Comparison of ENCODE assay signal across 19 cellular contexts in the genomic region with DNA sequence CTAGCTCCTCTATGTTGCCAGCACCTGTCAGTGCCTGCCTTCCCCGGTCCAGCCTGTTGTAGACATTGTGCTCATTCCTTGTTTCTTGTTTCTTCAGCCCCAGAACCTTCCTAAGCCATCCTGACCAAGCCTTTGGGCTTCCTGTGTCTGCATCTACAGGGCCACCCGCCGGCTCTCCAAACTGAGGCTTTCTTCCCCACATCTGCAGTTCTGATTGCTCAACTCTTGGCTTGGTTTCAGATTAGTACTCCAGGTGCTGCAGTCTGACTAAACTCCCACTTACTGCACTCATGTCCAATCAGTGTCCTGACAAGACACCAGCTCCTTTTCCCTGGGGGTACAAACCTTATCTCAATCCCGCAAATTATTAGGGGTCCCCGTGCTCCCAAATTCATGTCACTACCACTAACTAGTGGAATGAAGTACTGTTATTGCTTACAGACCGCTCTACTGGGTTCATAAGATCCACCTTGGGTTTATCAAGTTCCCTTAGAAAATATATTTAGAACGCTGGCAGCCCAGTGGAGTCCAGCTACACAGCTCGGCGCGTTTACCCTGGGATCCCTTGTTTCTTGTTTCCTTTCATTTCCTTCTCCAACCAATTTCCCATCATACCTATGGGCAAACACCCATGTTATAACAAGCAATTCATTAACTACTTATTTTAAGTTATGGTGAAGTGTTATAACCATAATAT.
A peak's percentile ranks its signal among the peaks of the same experiment; 100 is the strongest.
DNase-seq lines count a peak whose midpoint lies in the region; ATAC-seq, FAIRE-seq and TF ChIP-seq lines count a peak whose summit lies in the region.
"Had no signal": no experiment of that assay in that cellular context is flagged by ENCODE, and none has a peak within 500 bp of the region (broad histone marks: within the 10 kb centered on the region; RNA-seq: fewer than 3 reads in every experiment).

No MANE protein-coding gene starts in this region.

- H3K4me1 ChIP-seq in A549 (peaks cover 66% of the 10 kb centered on the region), HepG2 (ENCODE audit: insufficient read depth, low read length) (no peaks in the 10 kb centered on the region)
- H3K4me1 ChIP-seq: esophagus muscularis mucosa had no signal

- intact Hi-C loops in dorsolateral prefrontal cortex (cut with DNase I) (loop anchor here (5.0 to 10.0 kb wide), 6 partner anchors 62 to 269 kb away; a partner anchor contains a TSS), HepG2 (cut with micrococcal nuclease; ENCODE audit: unreplicated experiment) (no loop called here)

- no peak for ATAC-seq in A549
- no peak for ATAC-seq in HepG2
- ATAC-seq in HG02981 (IDR thresholded peaks at IDR 0.05; ENCODE audit: unreplicated experiment) = no peak
- ATAC-seq: activated naive CD8-positive, alpha-beta T cell treated with anti-CD3 and anti-CD28 coated beads, Interleukin-2, amount 50 U/mL, for 24 hours had no signal

- H3K79me2 ChIP-seq in HepG2 (ENCODE audit: insufficient read depth, low read length) = no peaks in the 10 kb centered on the region

- WGBS in A549 (ENCODE audit: missing lambda C conversion rate) = 93% methylated on average over 10 of the region's 10 CpGs
- WGBS in HepG2 (ENCODE audit: low lambda C conversion rate) = 35% methylated on average over 10 of the region's 10 CpGs

- H2AFZ ChIP-seq in HepG2 (ENCODE audit: low read length) = no peak overlapping the region

- H3K27me3 ChIP-seq in dorsolateral prefrontal cortex = no peaks in the 10 kb centered on the region
- peaks cover 0 to 6% of the 10 kb centered on the region in 2 experiments; a peak in 1 of 5 replicates for H3K27me3 ChIP-seq in HepG2 (ENCODE audit: control insufficient read depth in 1 of 2, insufficient read depth in 2 of 2, low read length in 2 of 2)

- FAIRE-seq in A549 (lab: Jason Lieb, UNC) = no peak
- FAIRE-seq in HepG2 (lab: Jason Lieb, UNC) = no peak
- FAIRE-seq in frontal cortex (lab: Jason Lieb, UNC) = no peak
- FAIRE-seq: D721Med, GM18507 had no signal

- H3K4me2 ChIP-seq in A549 (peak overlapping the region; percentile 1; the same call in 1 of the 3 replicates), HepG2 (ENCODE audit: low read depth, low read length) (no peak overlapping the region)
- H3K4me2 ChIP-seq: SK-N-SH had no signal

- in situ Hi-C loops in HepG2 (cut with HindIII; ENCODE audit: extremely low pct_ligation_motif_present, low pct_unique_long_range_greater_than_20kb) = no loop called here

- no peaks in the 10 kb centered on the region for H3K9me3 ChIP-seq in A549
- no peaks in the 10 kb centered on the region for H3K9me3 ChIP-seq in HepG2 (ENCODE audit: low read length)
- H3K9me3 ChIP-seq: esophagus muscularis mucosa, SK-N-SH had no signal

- H3K27ac ChIP-seq in A549 (peak overlapping the region in 1 of 2 experiments; percentile 76; a peak in 4 of 6 replicates), dorsolateral prefrontal cortex (peak overlapping the region in 48 of 59 donors; percentile 1 to 94 (median 62)), HepG2 (ENCODE audit: extremely low read length, insufficient read depth, low read length) (no peak overlapping the region)
- H3K27ac ChIP-seq: esophagus muscularis mucosa had no signal

- TF ChIP-seq CTCF in A549 (IDR thresholded peaks at IDR 0.05) (no peak), dorsolateral prefrontal cortex (IDR thresholded peaks at IDR 0.05 in 54 of 56, conservative IDR thresholded peaks at IDR 0.05 in 2 of 56; ENCODE audit: low read depth in 1 of 56, partially characterized antibody in 56 of 56) (no peak), HepG2 (CRISPR knock-in tag; IDR thresholded peaks at IDR 0.05) (no peak)

- no peaks in the 10 kb centered on the region for H3K36me3 ChIP-seq in HepG2 (replicated peaks in 1 of 2; ENCODE audit: control insufficient read depth in 1 of 2, insufficient read depth in 2 of 2, low read length in 2 of 2)
- H3K36me3 ChIP-seq: esophagus muscularis mucosa had no signal

- POLR2A ChIA-PET in A549 (lab: Yijun Ruan, JAX) (no interaction called here), HepG2 (lab: Yijun Ruan, JAX) (no interaction called here)

- DNase-seq in A549 (ENCODE audit: low read depth in 1 of 2, low spot score in 1 of 2) (no peak), M059J (ENCODE audit: low read depth) (peak; percentile 16), dorsolateral prefrontal cortex (no peak), HepG2 (ENCODE audit: low spot score) (no peak), NCI-H2196 treated with DMSO at 0.1 percent for 48 hours (lab: John Stamatoyannopoulos, UW; ENCODE audit: unreplicated experiment) (no peak), frontal cortex (ENCODE audit: low spot score in 2 of 2) (no peak), HT-29 (ENCODE audit: low spot score) (no peak)
- DNase-seq: activated CD4-positive, alpha-beta T cell treated with anti-CD3 and anti-CD28 coated beads, Interleukin-2, amount 50 U/mL, for 4 hours; activated CD8-positive, alpha-beta memory T cell treated with anti-CD3 and anti-CD28 coated beads, Interleukin-2, amount 50 U/mL, for 48 hours; activated effector memory CD4-positive, alpha-beta T cell treated with anti-CD3 and anti-CD28 coated beads, Interleukin-2, amount 50 U/mL, for 16 hours; activated naive CD8-positive, alpha-beta T cell treated with anti-CD3 and anti-CD28 coated beads, Interleukin-2, amount 50 U/mL, for 24 hours; HCEC 1CT; NCI-H1694; NCI-H2227 treated with DMSO at 0.1 percent for 48 hours; SK-N-SH had no signal

- CTCF ChIA-PET in A549 (lab: Yijun Ruan, JAX) = interaction anchor here (0.9 kb wide), 1 partner anchor 11 kb away, joined by 7 read pairs; no protein-coding TSS in a partner anchor
- CTCF ChIA-PET in HepG2 (lab: Yijun Ruan, JAX; ENCODE audit: low intra/inter-chr PET ratio, low total read pairs) = no interaction called here

- no TSS peak for BruUV-seq in HepG2 (replicated peaks; lab: Mats Ljungman, UMichigan)

- TF ChIP-seq POLR2A in A549 (IDR thresholded peaks at IDR 0.05; ENCODE audit: low read length) (no peak), HepG2 (IDR thresholded peaks at IDR 0.05; ENCODE audit: insufficient read depth in 1 of 2, low read depth in 2 of 2, low read length in 2 of 2) (no peak)

- H3K4me3 ChIP-seq in A549 = no peak overlapping the region
- peak overlapping the region in 4 of 59 donors; percentile 25 to 45 (median 34) for H3K4me3 ChIP-seq in dorsolateral prefrontal cortex
- no peak overlapping the region for H3K4me3 ChIP-seq in HepG2 (replicated peaks in 1 of 3; ENCODE audit: insufficient read depth in 1 of 3, low read depth in 2 of 3, low read length in 3 of 3)
- H3K4me3 ChIP-seq: esophagus muscularis mucosa had no signal

- TF ChIP-seq EP300 in A549 (IDR thresholded peaks at IDR 0.05) (no peak), HepG2 (IDR thresholded peaks at IDR 0.05; ENCODE audit: low read depth in 2 of 2, low read length in 2 of 2) (no peak), HepG2 (CRISPR knock-in tag; IDR thresholded peaks at IDR 0.05; ENCODE audit: borderline replicate concordance) (no peak)

- H3K9ac ChIP-seq in HepG2 (ENCODE audit: insufficient read depth, low read depth, low read length) = no peak overlapping the region
- H3K9ac ChIP-seq: SK-N-SH had no signal

- no peaks in the 10 kb centered on the region for H4K20me1 ChIP-seq in HepG2 (ENCODE audit: insufficient read depth, low read length)

- TF ChIP-seq RAD21 in A549 (conservative IDR thresholded peaks at IDR 0.05 in 1 of 2, IDR thresholded peaks at IDR 0.05 in 1 of 2) (no peak), HepG2 (CRISPR knock-in tag; IDR thresholded peaks at IDR 0.05) (no peak)

TF ChIP-seq in A549, 52 proteins besides CTCF, POLR2A, EP300 and RAD21:
- TF ChIP-seq HEYL (CRISPR knock-in tag; IDR thresholded peaks at IDR 0.05) = no peak
- TF ChIP-seq POLR2AphosphoS2 (conservative IDR thresholded peaks at IDR 0.05; ENCODE audit: low read length) = no peak
- peak; percentile 60 to 72; a peak in 3 of 4 replicates for TF ChIP-seq CEBPB (IDR thresholded peaks at IDR 0.05)

TF ChIP-seq in HepG2, 621 proteins besides CTCF, POLR2A, EP300 and RAD21:
- no peak for TF ChIP-seq NFE2 (CRISPR knock-in tag; IDR thresholded peaks at IDR 0.05)
- no peak for TF ChIP-seq SAFB2 (CRISPR knock-in tag; IDR thresholded peaks at IDR 0.05; ENCODE audit: borderline replicate concordance, low read depth)
- no peak for TF ChIP-seq ZNF629 (CRISPR knock-in tag; conservative IDR thresholded peaks at IDR 0.05)
- TF ChIP-seq NCOA5 (CRISPR knock-in tag; IDR thresholded peaks at IDR 0.05) = no peak
- TF ChIP-seq, protein P1, sequence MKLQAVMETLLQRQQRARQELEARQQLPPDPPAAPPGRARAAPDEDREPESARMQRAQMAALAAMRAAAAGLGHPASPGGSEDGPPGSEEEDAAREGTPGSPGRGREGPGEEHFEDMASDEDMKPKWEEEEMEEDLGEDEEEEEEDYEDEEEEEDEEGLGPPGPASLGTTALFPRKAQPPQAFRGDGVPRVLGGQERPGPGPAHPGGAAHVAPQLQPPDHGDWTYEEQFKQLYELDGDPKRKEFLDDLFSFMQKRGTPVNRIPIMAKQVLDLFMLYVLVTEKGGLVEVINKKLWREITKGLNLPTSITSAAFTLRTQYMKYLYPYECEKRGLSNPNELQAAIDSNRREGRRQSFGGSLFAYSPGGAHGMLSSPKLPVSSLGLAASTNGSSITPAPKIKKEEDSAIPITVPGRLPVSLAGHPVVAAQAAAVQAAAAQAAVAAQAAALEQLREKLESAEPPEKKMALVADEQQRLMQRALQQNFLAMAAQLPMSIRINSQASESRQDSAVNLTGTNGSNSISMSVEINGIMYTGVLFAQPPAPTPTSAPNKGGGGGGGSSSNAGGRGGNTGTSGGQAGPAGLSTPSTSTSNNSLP (IDR thresholded peaks at IDR 0.05; ENCODE audit: low read depth, low read length) = no peak
- TF ChIP-seq CEBPB (IDR thresholded peaks at IDR 0.05; ENCODE audit: borderline replicate concordance, low read depth, low read length) = peak; percentile 12; the same call in 1 of the 2 replicates
